Comparison of ENCODE assay signal across 8 cellular contexts in the genomic region with DNA sequence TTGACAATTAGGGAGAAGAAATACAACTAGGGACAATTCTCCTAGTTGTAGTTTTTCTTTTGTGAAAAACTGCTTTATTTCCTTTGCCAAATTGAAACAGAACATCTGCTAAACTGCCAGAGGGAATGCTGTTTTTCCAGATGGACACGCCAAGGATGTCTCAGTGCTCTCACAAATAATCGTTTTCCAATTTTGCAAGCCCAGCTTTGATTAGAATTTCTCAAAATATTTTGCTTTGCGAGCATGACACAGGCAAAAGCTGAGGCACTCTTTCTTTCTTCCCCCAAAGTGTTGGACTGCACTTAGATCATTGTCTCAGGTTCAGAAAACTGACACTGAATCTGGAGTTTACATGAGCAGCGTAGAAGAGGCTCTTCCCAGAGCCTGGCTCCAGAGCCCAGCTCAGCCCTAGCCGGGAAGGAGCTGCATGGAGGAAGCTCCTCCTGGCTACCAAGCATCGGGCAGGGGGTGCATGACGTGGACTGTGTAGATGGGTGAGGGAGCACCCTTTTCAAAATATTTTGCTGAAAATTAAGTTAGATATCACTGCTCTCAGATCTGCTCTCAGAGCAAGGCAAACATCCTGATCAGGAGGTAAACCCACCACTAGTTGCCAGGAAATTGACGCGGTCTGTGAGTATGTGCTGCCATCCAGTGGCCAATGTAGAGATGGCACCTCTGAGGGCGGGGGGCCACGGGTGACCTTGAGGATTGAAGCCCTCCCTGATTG.
DNase-seq lines count a peak whose midpoint lies in the region; ATAC-seq and TF ChIP-seq lines count a peak whose summit lies in the region.

No MANE protein-coding gene starts in this region.

- H3K27ac Mint-ChIP-seq in nephron progenitor cell: no peak overlapping the region

- peak overlapping the region; percentile 33 for H3K4me3 ChIP-seq in AG04449 (ENCODE audit: low read depth, low read length)

- CTCF ChIA-PET in AG04449 (lab: Yijun Ruan, JAX): interaction anchor here (0.5 to 4.8 kb wide), 50 partner anchors 10 to 735 kb away, joined by 3 to 195 read pairs (median 4); a partner anchor contains a TSS

- H3K27me3 Mint-ChIP-seq in nephron progenitor cell (ENCODE audit: low read depth, poor library complexity): peaks cover 7% of the 10 kb centered on the region

- H3K36me3 Mint-ChIP-seq in nephron progenitor cell (ENCODE audit: low read depth): no peaks in the 10 kb centered on the region

- ATAC-seq in GM18502 (IDR thresholded peaks at IDR 0.05; ENCODE audit: poor library complexity, unreplicated experiment) (peak; percentile 81), HG03095 (IDR thresholded peaks at IDR 0.05; ENCODE audit: unreplicated experiment) (peak; percentile 82)
- peak; percentile 57 for ATAC-seq in stimulated activated naive CD8-positive, alpha-beta T cell treated with anti-CD3 and anti-CD28 coated beads, Interleukin-15, Interleukin-2, amounts not matched to agents 100 U/mL and 50 U/mL, for 24 hours

- no peaks in the 10 kb centered on the region for H3K4me1 Mint-ChIP-seq in nephron progenitor cell

- TF ChIP-seq CTCF in AG04449 (IDR thresholded peaks at IDR 0.05; ENCODE audit: insufficient read depth, low read length, missing control alignments) (peak; percentile 93), nephron progenitor cell (IDR thresholded peaks at IDR 0.05) (peak; percentile 97)

- POLR2A ChIA-PET in AG04449 (lab: Yijun Ruan, JAX): interaction anchor here (0.9 kb wide), 1 partner anchor 367 kb away, joined by 6 read pairs; no protein-coding TSS in a partner anchor

- H3K4me3 Mint-ChIP-seq in nephron progenitor cell: no peak overlapping the region

- DNase-seq in AG04449 (ENCODE audit: low read depth, low spot score): peak; percentile 4
- DNase-seq in NOMO-1 treated with DMSO at 0.1 percent for 48 hours (lab: John Stamatoyannopoulos, UW; ENCODE audit: unreplicated experiment): peak; percentile 20
- peak; percentile 67 for DNase-seq in activated T-cell treated with anti-CD3 and anti-CD28 coated beads for 4 hours
- peak; percentile 55 for DNase-seq in fibroblast of gingiva (ENCODE audit: low read depth)
- DNase-seq in nephron progenitor cell: peak; percentile 81
- peak; percentile 70 for DNase-seq in stimulated activated naive CD8-positive, alpha-beta T cell treated with anti-CD3 and anti-CD28 coated beads, Interleukin-15, Interleukin-2, amounts not matched to agents 100 U/mL and 50 U/mL, for 24 hours

- no peaks in the 10 kb centered on the region for H3K9me3 Mint-ChIP-seq in nephron progenitor cell

Comparison
In these comparisons a context has a peak if more than half of its experiments do, and no peak if none do; other contexts are left out.
1. Peak in every context shown above with its lines: DNase-seq, ATAC-seq and H3K4me3 ChIP-seq.
2. DNase-seq: peak in every context shown above with its lines; median percentile 81 in nephron progenitor cell; 70 in stimulated activated naive CD8-positive, alpha-beta T cell treated with anti-CD3 and anti-CD28 coated beads, Interleukin-15, Interleukin-2, amounts not matched to agents 100 U/mL and 50 U/mL, for 24 hours; 67 in activated T-cell treated with anti-CD3 and anti-CD28 coated beads for 4 hours; 55 in fibroblast of gingiva; 20 in NOMO-1 treated with DMSO at 0.1 percent for 48 hours; 4 in AG04449.